ENCODE assay signal across 1 cellular context in the genomic region with DNA sequence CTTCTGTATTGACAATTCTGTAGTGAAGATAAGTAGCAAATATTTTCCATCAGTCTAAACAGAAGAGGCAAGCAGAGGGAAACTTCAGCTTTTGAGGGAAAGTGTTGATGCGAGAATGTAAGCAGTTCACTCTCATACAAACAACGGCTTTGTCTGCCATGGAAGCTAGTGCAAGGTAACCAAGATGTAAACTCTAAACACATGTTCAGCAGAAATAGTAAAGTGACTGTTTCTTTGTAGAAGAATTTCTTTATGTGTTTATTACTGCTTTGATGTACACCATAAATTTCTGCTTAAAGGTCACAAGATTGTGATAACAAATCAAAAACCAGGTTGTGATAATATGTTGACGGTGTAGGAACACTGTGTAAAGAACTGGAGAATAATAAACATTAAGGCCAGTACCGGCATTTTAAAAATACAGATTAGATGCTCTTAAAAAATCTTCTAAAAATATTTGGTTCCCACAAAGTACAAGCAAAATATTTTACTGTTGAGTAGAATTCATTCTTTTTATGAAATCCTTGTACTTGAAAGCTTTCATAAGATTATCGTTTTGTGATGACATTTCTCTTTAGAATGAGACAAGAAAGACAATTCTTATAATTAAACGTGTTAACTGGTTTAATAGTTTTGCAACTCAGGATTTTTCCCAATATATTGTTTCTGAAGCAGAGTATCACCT.
TF ChIP-seq lines count a peak whose summit lies in the region.

No MANE protein-coding gene starts in this region.

TF ChIP-seq in IMR-90, 13 proteins besides CTCF, POLR2A, EP300 and RAD21:
- TF ChIP-seq CEBPB (IDR thresholded peaks at IDR 0.05; ENCODE audit: low read depth, low read length) = no peak
- no peak for TF ChIP-seq MAFK (IDR thresholded peaks at IDR 0.05; ENCODE audit: low read depth, low read length)
- TF ChIP-seq, protein P1, sequence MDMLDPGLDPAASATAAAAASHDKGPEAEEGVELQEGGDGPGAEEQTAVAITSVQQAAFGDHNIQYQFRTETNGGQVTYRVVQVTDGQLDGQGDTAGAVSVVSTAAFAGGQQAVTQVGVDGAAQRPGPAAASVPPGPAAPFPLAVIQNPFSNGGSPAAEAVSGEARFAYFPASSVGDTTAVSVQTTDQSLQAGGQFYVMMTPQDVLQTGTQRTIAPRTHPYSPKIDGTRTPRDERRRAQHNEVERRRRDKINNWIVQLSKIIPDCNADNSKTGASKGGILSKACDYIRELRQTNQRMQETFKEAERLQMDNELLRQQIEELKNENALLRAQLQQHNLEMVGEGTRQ (IDR thresholded peaks at IDR 0.05; ENCODE audit: low read depth, low read length) = no peak
- no peak for TF ChIP-seq NFE2L2 (IDR thresholded peaks at IDR 0.05; ENCODE audit: low read depth, low read length)
- no peak for TF ChIP-seq BHLHE40 (IDR thresholded peaks at IDR 0.05; ENCODE audit: low read depth, low read length)
- TF ChIP-seq, protein P2, sequence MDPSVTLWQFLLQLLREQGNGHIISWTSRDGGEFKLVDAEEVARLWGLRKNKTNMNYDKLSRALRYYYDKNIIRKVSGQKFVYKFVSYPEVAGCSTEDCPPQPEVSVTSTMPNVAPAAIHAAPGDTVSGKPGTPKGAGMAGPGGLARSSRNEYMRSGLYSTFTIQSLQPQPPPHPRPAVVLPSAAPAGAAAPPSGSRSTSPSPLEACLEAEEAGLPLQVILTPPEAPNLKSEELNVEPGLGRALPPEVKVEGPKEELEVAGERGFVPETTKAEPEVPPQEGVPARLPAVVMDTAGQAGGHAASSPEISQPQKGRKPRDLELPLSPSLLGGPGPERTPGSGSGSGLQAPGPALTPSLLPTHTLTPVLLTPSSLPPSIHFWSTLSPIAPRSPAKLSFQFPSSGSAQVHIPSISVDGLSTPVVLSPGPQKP (IDR thresholded peaks at IDR 0.05; ENCODE audit: borderline replicate concordance, low read depth, low read length) = no peak
- TF ChIP-seq CHD1 (IDR thresholded peaks at IDR 0.05; ENCODE audit: low read depth, low read length) = no peak
- TF ChIP-seq RCOR1 (IDR thresholded peaks at IDR 0.05; ENCODE audit: insufficient replicate concordance, low read length) = no peak
- TF ChIP-seq SMC3 (IDR thresholded peaks at IDR 0.05; ENCODE audit: low read depth, low read length) = no peak
- TF ChIP-seq MAZ (IDR thresholded peaks at IDR 0.05; ENCODE audit: borderline replicate concordance, low read depth, low read length) = no peak
